In genomic region chr14:61043506-61043905, GRCh38 we compare ENCODE assay signal across 22 cellular contexts.
DNase-seq lines count a peak whose midpoint lies in the region; ATAC-seq, FAIRE-seq and TF ChIP-seq lines count a peak whose summit lies in the region.
"Had no signal": no experiment of that assay in that cellular context is flagged by ENCODE, and none has a peak within 500 bp of the region (broad histone marks: within the 10 kb centered on the region; RNA-seq: fewer than 3 reads in every experiment).

No MANE protein-coding gene starts in this region.

- no peak for TF ChIP-seq CTCF in HepG2 (CRISPR knock-in tag; IDR thresholded peaks at IDR 0.05)
- no peak for TF ChIP-seq CTCF in right lobe of liver (IDR thresholded peaks at IDR 0.05)
- TF ChIP-seq CTCF in OCI-LY1 (IDR thresholded peaks at IDR 0.05; ENCODE audit: low read length): no peak
- TF ChIP-seq CTCF in nephron progenitor cell (IDR thresholded peaks at IDR 0.05): no peak
- TF ChIP-seq CTCF in WERI-Rb-1 (IDR thresholded peaks at IDR 0.05; ENCODE audit: low read depth, low read length): no peak

- no peaks in the 10 kb centered on the region for H4K20me1 ChIP-seq in HepG2 (ENCODE audit: insufficient read depth, low read length)
- H4K20me1 ChIP-seq in OCI-LY1 (ENCODE audit: insufficient read depth, low read length): no peaks in the 10 kb centered on the region

- no TSS peak for BruUV-seq in HepG2 (replicated peaks; lab: Mats Ljungman, UMichigan)

- H3F3A ChIP-seq in OCI-LY1 (ENCODE audit: insufficient read depth, low read length): no peaks in the 10 kb centered on the region

- no peak for FAIRE-seq in HepG2 (lab: Jason Lieb, UNC)
- FAIRE-seq: A549, D721Med, GM12891 had no signal

- TF ChIP-seq EP300 in HepG2 (IDR thresholded peaks at IDR 0.05; ENCODE audit: low read depth in 2 of 2, low read length in 2 of 2) (no peak), HepG2 (CRISPR knock-in tag; IDR thresholded peaks at IDR 0.05; ENCODE audit: borderline replicate concordance) (no peak)

- H3K27ac ChIP-seq in HepG2 (ENCODE audit: extremely low read length, insufficient read depth, low read length) (no peak overlapping the region), right lobe of liver (no peak overlapping the region), OCI-LY1 (ENCODE audit: low read depth, low read length, poor library complexity, severe bottlenecking) (peak overlapping the region; percentile 87), WERI-Rb-1 (no peak overlapping the region)
- H3K27ac ChIP-seq: 22Rv1; A549; BLaER1 treated with 17β-estradiol and CSF1 and Interleukin-3, amounts not matched to agents 10 nM and 100 nM; C4-2B had no signal

- H3K36me3 ChIP-seq in HepG2 (replicated peaks in 1 of 2; ENCODE audit: control insufficient read depth in 1 of 2, insufficient read depth in 2 of 2, low read length in 2 of 2) (no peaks in the 10 kb centered on the region), right lobe of liver (no peaks in the 10 kb centered on the region), OCI-LY1 (ENCODE audit: insufficient read depth, low read length) (no peaks in the 10 kb centered on the region), WERI-Rb-1 (no peaks in the 10 kb centered on the region)

- no peak overlapping the region for H3K4me2 ChIP-seq in HepG2 (ENCODE audit: low read depth, low read length)
- H3K4me2 ChIP-seq in OCI-LY1 (ENCODE audit: low read length): no peak overlapping the region
- H3K4me2 ChIP-seq: A549; BLaER1 treated with 17β-estradiol and CSF1 and Interleukin-3, amounts not matched to agents 10 nM and 100 nM had no signal

- H3K79me2 ChIP-seq in HepG2 (ENCODE audit: insufficient read depth, low read length) (no peaks in the 10 kb centered on the region), OCI-LY1 (ENCODE audit: insufficient read depth, low read length) (no peaks in the 10 kb centered on the region)

- TF ChIP-seq POLR2A in HepG2 (IDR thresholded peaks at IDR 0.05; ENCODE audit: insufficient read depth in 1 of 2, low read depth in 2 of 2, low read length in 2 of 2) (no peak), right lobe of liver (IDR thresholded peaks at IDR 0.05) (no peak)

- H3K36me3 Mint-ChIP-seq in nephron progenitor cell (ENCODE audit: low read depth): no peaks in the 10 kb centered on the region

- ATAC-seq in HepG2 (no peak), right lobe of liver (no peak), GM19455 (IDR thresholded peaks at IDR 0.05; ENCODE audit: unreplicated experiment) (no peak)
- ATAC-seq: A549; CD8-positive, alpha-beta T cell had no signal

- no peaks in the 10 kb centered on the region for H3K9me3 ChIP-seq in HepG2 (ENCODE audit: low read length)
- no peaks in the 10 kb centered on the region for H3K9me3 ChIP-seq in right lobe of liver
- no peaks in the 10 kb centered on the region for H3K9me3 ChIP-seq in OCI-LY1 (ENCODE audit: low read length)
- H3K9me3 ChIP-seq in WERI-Rb-1 (ENCODE audit: severe bottlenecking): no peaks in the 10 kb centered on the region
- H3K9me3 ChIP-seq: A549; BLaER1 treated with 17β-estradiol and CSF1 and Interleukin-3, amounts not matched to agents 10 nM and 100 nM; Caco-2 had no signal

- peaks cover 19% of the 10 kb centered on the region for H3K4me1 Mint-ChIP-seq in nephron progenitor cell
- H3K4me1 Mint-ChIP-seq: B cell had no signal

- no peaks in the 10 kb centered on the region for H3K9me2 ChIP-seq in OCI-LY1 (ENCODE audit: low read depth, low read length)

- no peak overlapping the region for H3K4me3 Mint-ChIP-seq in nephron progenitor cell
- H3K4me3 Mint-ChIP-seq: B cell; CD4-positive, alpha-beta T cell; CD8-positive, alpha-beta T cell had no signal

- H3K9me3 Mint-ChIP-seq in nephron progenitor cell: no peaks in the 10 kb centered on the region
- H3K9me3 Mint-ChIP-seq: CD4-positive, alpha-beta T cell; CD8-positive, alpha-beta T cell had no signal

- H3K27me3 Mint-ChIP-seq in nephron progenitor cell (ENCODE audit: low read depth, poor library complexity): no peaks in the 10 kb centered on the region
- H3K27me3 Mint-ChIP-seq: B cell; CD4-positive, alpha-beta T cell had no signal

- H2AFZ ChIP-seq in HepG2 (ENCODE audit: low read length) (no peak overlapping the region), OCI-LY1 (ENCODE audit: low read length) (no peak overlapping the region)

- H3K27ac Mint-ChIP-seq in nephron progenitor cell: peak overlapping the region; percentile 10
- H3K27ac Mint-ChIP-seq: B cell; CD4-positive, alpha-beta T cell; CD8-positive, alpha-beta T cell had no signal

- POLR2A ChIA-PET in HepG2 (lab: Yijun Ruan, JAX): no interaction called here

- intact Hi-C loops in HepG2 (cut with micrococcal nuclease; ENCODE audit: unreplicated experiment) (no loop called here), right lobe of liver (cut with DNase I) (no loop called here)

- H3K4me1 ChIP-seq in HepG2 (ENCODE audit: insufficient read depth, low read length): peaks cover 28% of the 10 kb centered on the region
- no peaks in the 10 kb centered on the region for H3K4me1 ChIP-seq in right lobe of liver
- peaks cover 55% of the 10 kb centered on the region for H3K4me1 ChIP-seq in OCI-LY1 (ENCODE audit: insufficient read depth, low read length, severe bottlenecking)
- H3K4me1 ChIP-seq: BLaER1 treated with 17β-estradiol and CSF1 and Interleukin-3, amounts not matched to agents 10 nM and 100 nM; Caco-2 had no signal

- TF ChIP-seq RAD21 in HepG2 (CRISPR knock-in tag; IDR thresholded peaks at IDR 0.05): no peak

- DNase-seq in NCI-H2029 (lab: John Stamatoyannopoulos, UW): peak; percentile 42
- DNase-seq in NCI-H2029 treated with DMSO at 0.1 percent for 48 hours (lab: John Stamatoyannopoulos, UW): no peak
- peak; percentile 8 for DNase-seq in HepG2 (ENCODE audit: low spot score)
- no peak for DNase-seq in right lobe of liver
- no peak for DNase-seq in nephron progenitor cell
- no peak for DNase-seq in WERI-Rb-1
- DNase-seq: AML-193; Caco-2; Calu3; CD4-positive, alpha-beta T cell; CD8-positive, alpha-beta T cell; DMS79 treated with DMSO at 0.1 percent for 48 hours; GF-D8 had no signal

- CTCF ChIA-PET in HepG2 (lab: Yijun Ruan, JAX; ENCODE audit: low intra/inter-chr PET ratio, low total read pairs): no interaction called here

- in situ Hi-C loops in HepG2 (cut with HindIII; ENCODE audit: extremely low pct_ligation_motif_present, low pct_unique_long_range_greater_than_20kb): loop anchor here (25.0 kb wide), 1 partner anchor 144 kb away; no protein-coding TSS in a partner anchor

- WGBS in HepG2 (ENCODE audit: low lambda C conversion rate): 50% methylated on average over 1 of the region's 1 CpG
- 100% methylated on average over 1 of the region's 1 CpG for WGBS in right lobe of liver (ENCODE audit: insufficient coverage, low coverage, low lambda C conversion rate, missing lambda C conversion rate)

- H3K4me3 ChIP-seq in HepG2 (replicated peaks in 1 of 3; ENCODE audit: insufficient read depth in 1 of 3, low read depth in 2 of 3, low read length in 3 of 3) (no peak overlapping the region), right lobe of liver (no peak overlapping the region), OCI-LY1 (ENCODE audit: low read depth, low read length, poor library complexity, severe bottlenecking) (no peak overlapping the region), WERI-Rb-1 (ENCODE audit: low read depth, low read length) (no peak overlapping the region)
- H3K4me3 ChIP-seq: A549; BLaER1 treated with 17β-estradiol and CSF1 and Interleukin-3, amounts not matched to agents 10 nM and 100 nM had no signal

- H3K9ac ChIP-seq in HepG2 (ENCODE audit: insufficient read depth, low read depth, low read length) (no peak overlapping the region), OCI-LY1 (ENCODE audit: low read length) (no peak overlapping the region)
- H3K9ac ChIP-seq: BLaER1 treated with 17β-estradiol and CSF1 and Interleukin-3, amounts not matched to agents 10 nM and 100 nM had no signal

- no peaks in the 10 kb centered on the region for H3K27me3 ChIP-seq in HepG2 (ENCODE audit: control insufficient read depth in 1 of 2, insufficient read depth in 2 of 2, low read length in 2 of 2)
- H3K27me3 ChIP-seq in right lobe of liver: no peaks in the 10 kb centered on the region
- no peaks in the 10 kb centered on the region for H3K27me3 ChIP-seq in OCI-LY1 (ENCODE audit: insufficient read depth, low read length)
- H3K27me3 ChIP-seq in WERI-Rb-1 (ENCODE audit: insufficient read depth, low read depth, severe bottlenecking): no peaks in the 10 kb centered on the region
- H3K27me3 ChIP-seq: BLaER1 treated with 17β-estradiol and CSF1 and Interleukin-3, amounts not matched to agents 10 nM and 100 nM had no signal

TF ChIP-seq in HepG2, 621 proteins besides CTCF, POLR2A, EP300 and RAD21 (continues in another document):
- TF ChIP-seq CHD4 (IDR thresholded peaks at IDR 0.05; ENCODE audit: borderline replicate concordance, low read length) (no peak), CREB3 (CRISPR knock-in tag; IDR thresholded peaks at IDR 0.05) (no peak), MXD4 (CRISPR knock-in tag; IDR thresholded peaks at IDR 0.05) (no peak)
- TF ChIP-seq, protein P1, sequence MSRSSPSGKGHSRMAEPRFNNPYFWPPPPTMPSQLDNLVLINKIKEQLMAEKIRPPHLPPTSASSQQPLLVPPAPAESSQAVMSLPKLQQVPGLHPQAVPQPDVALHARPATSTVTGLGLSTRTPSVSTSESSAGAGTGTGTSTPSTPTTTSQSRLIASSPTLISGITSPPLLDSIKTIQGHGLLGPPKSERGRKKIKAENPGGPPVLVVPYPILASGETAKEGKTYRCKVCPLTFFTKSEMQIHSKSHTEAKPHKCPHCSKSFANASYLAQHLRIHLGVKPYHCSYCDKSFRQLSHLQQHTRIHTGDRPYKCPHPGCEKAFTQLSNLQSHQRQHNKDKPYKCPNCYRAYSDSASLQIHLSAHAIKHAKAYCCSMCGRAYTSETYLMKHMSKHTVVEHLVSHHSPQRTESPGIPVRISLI (CRISPR knock-in tag; IDR thresholded peaks at IDR 0.05; ENCODE audit: borderline replicate concordance): peak; percentile 54; the same call in 1 of the 2 replicates

Comparison
In these comparisons a context has a peak if more than half of its experiments do, and no peak if none do; other contexts are left out.
1. DNase-seq: peak in NCI-H2029 (single experiment) and HepG2 (single experiment); none in NCI-H2029 treated with DMSO at 0.1 percent for 48 hours (single experiment), right lobe of liver (0 of 3), nephron progenitor cell (single experiment) and WERI-Rb-1 (single experiment).